8 cellular contexts compared by ENCODE assay signal in genomic region chr1:183634429-183635065, GRCh38. TPM values are rescaled to one million over a fixed set of nuclear protein-coding genes. Genes with fewer than 3 reads are reported as not detected.
DNase-seq lines count a peak whose midpoint lies in the region; ATAC-seq and TF ChIP-seq lines count a peak whose summit lies in the region.

No MANE protein-coding gene starts in this region.

- H3K4me2 ChIP-seq in BLaER1 treated with 17β-estradiol and CSF1 and Interleukin-3, amounts not matched to agents 10 nM and 100 nM: peak overlapping the region; percentile 75 to 99 (median 86); a peak in 20 of 22 replicates

- H3K36me3 Mint-ChIP-seq in chondrocyte (ENCODE audit: low read depth): peaks cover 14% of the 10 kb centered on the region
- peaks cover 0 to 27% (median 9%) of the 10 kb centered on the region in 3 donors for H3K36me3 Mint-ChIP-seq in naive thymus-derived CD8-positive, alpha-beta T cell

- TF ChIP-seq CTCF in chondrocyte (IDR thresholded peaks at IDR 0.05): no peak

- peak overlapping the region; percentile 99 for H3K4me3 Mint-ChIP-seq in chondrocyte (ENCODE audit: unreplicated experiment)
- peak overlapping the region; percentile 90 to 100 (median 100) for H3K4me3 Mint-ChIP-seq in naive thymus-derived CD8-positive, alpha-beta T cell

- peaks cover 52% of the 10 kb centered on the region for H3K4me1 Mint-ChIP-seq in chondrocyte (ENCODE audit: low read depth)
- H3K4me1 Mint-ChIP-seq in naive thymus-derived CD8-positive, alpha-beta T cell: peaks cover 23 to 64% (median 49%) of the 10 kb centered on the region in 4 donors

- POLR2A ChIA-PET in naive thymus-derived CD8-positive, alpha-beta T cell (lab: Charles Lee): interaction anchor here (0.8 to 1.2 kb wide), 2 partner anchors 12 to 160 kb away, joined by 3 read pairs; no protein-coding TSS in a partner anchor

- H3K4me1 ChIP-seq in BLaER1 treated with 17β-estradiol and CSF1 and Interleukin-3, amounts not matched to agents 10 nM and 100 nM: peaks cover 13 to 45% (median 39%) of the 10 kb centered on the region in 10 experiments

- H3K36me3 ChIP-seq in BLaER1 treated with 17β-estradiol and CSF1 and Interleukin-3, amounts not matched to agents 10 nM and 100 nM: peaks cover 27 to 39% (median 37%) of the 10 kb centered on the region in 11 experiments
- peaks cover 31% of the 10 kb centered on the region for H3K36me3 ChIP-seq in KOPT-K1 (ENCODE audit: insufficient read depth, low read length)

- peaks cover 23 to 50% (median 40%) of the 10 kb centered on the region in 11 experiments; a peak in 21 of 22 replicates for H4K20me1 ChIP-seq in BLaER1 treated with 17β-estradiol and CSF1 and Interleukin-3, amounts not matched to agents 10 nM and 100 nM

- H3K9me3 Mint-ChIP-seq in chondrocyte (ENCODE audit: low read depth): no peaks in the 10 kb centered on the region
- no peaks in the 10 kb centered on the region for H3K9me3 Mint-ChIP-seq in naive thymus-derived CD8-positive, alpha-beta T cell

- no peak for ATAC-seq in naive thymus-derived CD8-positive, alpha-beta T cell

- H3K27ac Mint-ChIP-seq in chondrocyte (ENCODE audit: unreplicated experiment): peak overlapping the region; percentile 100
- peak overlapping the region; percentile 60 to 98 (median 88) for H3K27ac Mint-ChIP-seq in naive thymus-derived CD8-positive, alpha-beta T cell

- DNase-seq in chondrocyte (ENCODE audit: low spot score): no peak
- DNase-seq in naive thymus-derived CD8-positive, alpha-beta T cell: peak in 1 of 10 donors; percentile 13
- no peak for DNase-seq in activated CD4-positive, CD25-positive, alpha-beta regulatory T cell (lab: John Stamatoyannopoulos, UW)
- DNase-seq in AG08395 (ENCODE audit: low spot score): no peak
- DNase-seq in activated CD8-positive, alpha-beta memory T cell treated with anti-CD3 and anti-CD28 coated beads, Interleukin-2, amount 50 U/mL, for 48 hours: no peak
- no peak for DNase-seq in activated CD4-positive, alpha-beta T cell treated with anti-CD3 and anti-CD28 coated beads for 48 hours

- H3K9ac ChIP-seq in BLaER1 treated with 17β-estradiol and CSF1 and Interleukin-3, amounts not matched to agents 10 nM and 100 nM: peak overlapping the region; percentile 89 to 99 (median 95)

- peak overlapping the region; percentile 82 to 99 (median 95) for H3K4me3 ChIP-seq in BLaER1 treated with 17β-estradiol and CSF1 and Interleukin-3, amounts not matched to agents 10 nM and 100 nM

- H3K27me3 Mint-ChIP-seq in chondrocyte (ENCODE audit: low read depth): no peaks in the 10 kb centered on the region
- peaks cover 0 to 2% (median 0%) of the 10 kb centered on the region in 5 donors for H3K27me3 Mint-ChIP-seq in naive thymus-derived CD8-positive, alpha-beta T cell

- peak overlapping the region; percentile 83 to 98 (median 90) for H3K27ac ChIP-seq in BLaER1 treated with 17β-estradiol and CSF1 and Interleukin-3, amounts not matched to agents 10 nM and 100 nM
- peak overlapping the region; percentile 75 for H3K27ac ChIP-seq in KOPT-K1 (ENCODE audit: low read depth, low read length, poor library complexity, severe bottlenecking)

- no peaks in the 10 kb centered on the region for H3K9me3 ChIP-seq in BLaER1 treated with 17β-estradiol and CSF1 and Interleukin-3, amounts not matched to agents 10 nM and 100 nM (replicated peaks in 1 of 11)
- no peaks in the 10 kb centered on the region for H3K9me3 ChIP-seq in KOPT-K1 (ENCODE audit: insufficient read depth, low read length, poor library complexity, severe bottlenecking)

- H3K27me3 ChIP-seq in BLaER1 treated with 17β-estradiol and CSF1 and Interleukin-3, amounts not matched to agents 10 nM and 100 nM: no peaks in the 10 kb centered on the region

RNA-seq across cellular contexts. Expression of gene ARPC5, which starts 1.0 kb away (rescaled TPM):
- 144 to 193 TPM (median 192 TPM) in 3 replicates for total RNA-seq in chondrocyte
- 100 to 1,000 TPM in 1 of 2 experiments, 10 to 100 TPM in 1; 99.6 to 102 TPM for total RNA-seq in naive thymus-derived CD8-positive, alpha-beta T cell
- polyA plus RNA-seq in naive thymus-derived CD8-positive, alpha-beta T cell: 100 to 1,000 TPM; 400 to 556 (median 509) TPM

RNA-seq across cellular contexts. Expression of gene APOBEC4, which starts 18.6 kb away (rescaled TPM):
- total RNA-seq in chondrocyte: not detected in 3 replicates
- total RNA-seq in naive thymus-derived CD8-positive, alpha-beta T cell: not detected
- not detected for polyA plus RNA-seq in naive thymus-derived CD8-positive, alpha-beta T cell

RNA-seq across cellular contexts. Expression of gene NCF2, which starts 44.3 kb away (rescaled TPM):
- total RNA-seq in chondrocyte: 1.2 to 3.2 TPM (median 2.7 TPM) in 3 replicates
- total RNA-seq in naive thymus-derived CD8-positive, alpha-beta T cell: under 1 TPM; 0.91 to 0.99 TPM
- 1 to 10 TPM in 2 of 3 donors, not detected in 1; 1.2 to 3.4 TPM for polyA plus RNA-seq in naive thymus-derived CD8-positive, alpha-beta T cell
